1 cellular context compared by ENCODE assay signal in genomic region chr9:128882677-128883590, GRCh38.
TF ChIP-seq lines count a peak whose summit lies in the region.

No MANE protein-coding gene starts in this region.

TF ChIP-seq in H1, 55 proteins besides CTCF, POLR2A, EP300 and RAD21:
- TF ChIP-seq CEBPB (IDR thresholded peaks at IDR 0.05; ENCODE audit: low read depth, low read length) (no peak), CBX5 (IDR thresholded peaks at IDR 0.05; ENCODE audit: low read depth, low read length) (no peak), POU5F1 (IDR thresholded peaks at IDR 0.05; ENCODE audit: low read depth, low read length) (no peak), SRF (IDR thresholded peaks at IDR 0.05; ENCODE audit: low read depth, low read length) (0 out of 2 replicates have a peak, but pooled peaks have one; percentile 29), HDAC2 (IDR thresholded peaks at IDR 0.05; ENCODE audit: borderline replicate concordance in 1 of 2, low read depth in 2 of 2, low read length in 2 of 2) (no peak), TBP (IDR thresholded peaks at IDR 0.05; ENCODE audit: low read depth, low read length) (no peak), RBBP5 (IDR thresholded peaks at IDR 0.05; ENCODE audit: borderline replicate concordance, low read depth, low read length) (no peak), SAP30 (IDR thresholded peaks at IDR 0.05; ENCODE audit: insufficient read depth, insufficient replicate concordance, low read length) (peak; percentile 54), EZH2 (IDR thresholded peaks at IDR 0.05; ENCODE audit: low read depth, low read length, severe bottlenecking) (no peak), E2F6 (IDR thresholded peaks at IDR 0.05) (no peak), RXRA (IDR thresholded peaks at IDR 0.05; ENCODE audit: insufficient read depth, low read depth, low read length) (no peak)
